19 cellular contexts compared by ENCODE assay signal in the genomic region with DNA sequence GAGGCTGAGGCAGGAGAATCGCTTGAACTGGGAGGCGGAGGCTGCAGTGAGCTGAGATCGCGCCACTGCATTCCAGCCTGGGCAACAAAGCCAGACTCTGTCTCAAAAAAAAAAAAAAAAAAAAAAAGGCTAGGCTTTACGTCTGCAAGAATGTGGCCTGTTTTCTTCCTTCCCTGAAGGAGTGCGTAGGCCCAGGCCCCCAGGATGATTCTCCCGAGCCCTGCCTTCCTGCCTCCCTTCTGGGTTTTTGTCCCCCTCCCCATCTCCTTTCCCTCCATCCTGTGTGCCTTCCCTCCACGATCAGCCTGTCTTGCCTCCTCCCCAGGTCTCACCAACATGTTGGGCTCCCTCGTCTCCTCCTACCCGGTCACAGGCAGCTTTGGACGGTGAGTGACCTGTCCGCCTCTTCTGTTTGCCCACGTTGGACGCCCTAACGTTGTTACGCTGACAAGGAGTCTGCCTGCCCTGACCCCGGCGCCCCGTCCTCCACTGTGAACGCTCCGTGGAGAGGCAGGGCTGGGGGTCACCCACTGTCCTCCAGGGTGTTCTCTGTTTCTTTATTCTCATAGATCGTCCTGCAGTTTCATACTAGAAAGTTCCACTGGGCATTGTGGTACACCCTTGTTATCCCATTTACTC. TPM values are rescaled to one million over a fixed set of nuclear protein-coding genes. Genes with fewer than 3 reads are reported as not detected.
DNase-seq lines count a peak whose midpoint lies in the region; ATAC-seq and TF ChIP-seq lines count a peak whose summit lies in the region.
"Had no signal": no experiment of that assay in that cellular context is flagged by ENCODE, and none has a peak within 500 bp of the region (broad histone marks: within the 10 kb centered on the region; RNA-seq: fewer than 3 reads in every experiment).

No MANE protein-coding gene starts in this region.

- no peak overlapping the region for H2AFZ ChIP-seq in neural progenitor cell (replicated peaks)

- H3F3A ChIP-seq in neural progenitor cell (ENCODE audit: low read depth) = no peaks in the 10 kb centered on the region

- H3K9me3 ChIP-seq in BLaER1 (no peaks in the 10 kb centered on the region), endodermal cell (ENCODE audit: control insufficient read depth, low read length) (no peaks in the 10 kb centered on the region), neural progenitor cell (ENCODE audit: low read depth) (no peaks in the 10 kb centered on the region)
- H3K9me3 ChIP-seq: Peyer's patch, SJCRH30 had no signal

- TF ChIP-seq CTCF in endodermal cell (conservative IDR thresholded peaks at IDR 0.05) (no peak), neural progenitor cell (IDR thresholded peaks at IDR 0.05) (no peak)

- H4K20me1 ChIP-seq in BLaER1 (no peaks in the 10 kb centered on the region), neural progenitor cell (ENCODE audit: low read depth) (no peaks in the 10 kb centered on the region)

- H3K27me3 Mint-ChIP-seq in endodermal cell (ENCODE audit: insufficient read depth) (no peaks in the 10 kb centered on the region), neural progenitor cell (ENCODE audit: insufficient read depth, low read depth) (peaks cover 4% of the 10 kb centered on the region)
- H3K27me3 Mint-ChIP-seq: CD4-positive, CD25-positive, alpha-beta regulatory T cell had no signal

- H3K36me3 ChIP-seq in BLaER1 (no peaks in the 10 kb centered on the region), endodermal cell (ENCODE audit: control insufficient read depth, insufficient read depth, low read length) (peaks cover 47% of the 10 kb centered on the region), neural progenitor cell (no peaks in the 10 kb centered on the region)
- H3K36me3 ChIP-seq: SJCRH30 had no signal

- H3K27ac Mint-ChIP-seq in endodermal cell = peak overlapping the region; percentile 13
- H3K27ac Mint-ChIP-seq in neural progenitor cell = peak overlapping the region; percentile 83
- H3K27ac Mint-ChIP-seq: CD4-positive, CD25-positive, alpha-beta regulatory T cell had no signal

- H3K4me1 ChIP-seq in BLaER1 (peaks cover 11% of the 10 kb centered on the region), endodermal cell (ENCODE audit: control insufficient read depth, insufficient read depth, low read length) (no peaks in the 10 kb centered on the region), neural progenitor cell (no peaks in the 10 kb centered on the region)
- H3K4me1 ChIP-seq: Peyer's patch, SJCRH30 had no signal

- H3K36me3 Mint-ChIP-seq in endodermal cell (ENCODE audit: low read depth) (peaks cover 48% of the 10 kb centered on the region), neural progenitor cell (peaks cover 13% of the 10 kb centered on the region)

- H3K79me2 ChIP-seq in neural progenitor cell (ENCODE audit: low read depth) = no peaks in the 10 kb centered on the region

- H3K4me3 ChIP-seq in BLaER1 = no peak overlapping the region
- H3K4me3 ChIP-seq in endodermal cell (ENCODE audit: low read length) = no peak overlapping the region
- no peak overlapping the region for H3K4me3 ChIP-seq in neural progenitor cell
- H3K4me3 ChIP-seq: Peyer's patch, SJCRH30 had no signal

- WGBS in endodermal cell (ENCODE audit: insufficient coverage in 1 of 2, insufficient read length in 1 of 2), 2 experiments = 94% methylated on average over 19 to 22 of the region's 22 CpGs

- peak overlapping the region; percentile 28; the same call in 1 of the 2 replicates for H3K4me2 ChIP-seq in BLaER1
- no peak overlapping the region for H3K4me2 ChIP-seq in neural progenitor cell

- H3K4me3 Mint-ChIP-seq in endodermal cell (no peak overlapping the region), neural progenitor cell (no peak overlapping the region)
- H3K4me3 Mint-ChIP-seq: CD4-positive, CD25-positive, alpha-beta regulatory T cell had no signal

- ATAC-seq in HG02759 (IDR thresholded peaks at IDR 0.05; ENCODE audit: unreplicated experiment) = no peak

- H3K9ac ChIP-seq in BLaER1 = no peak overlapping the region
- no peak overlapping the region for H3K9ac ChIP-seq in endodermal cell (ENCODE audit: extremely low read depth, low read length, poor library complexity, severe bottlenecking)
- H3K9ac ChIP-seq in neural progenitor cell = no peak overlapping the region

- H3K27ac ChIP-seq in BLaER1 (no peak overlapping the region), endodermal cell (ENCODE audit: low read depth, low read length) (peak overlapping the region; percentile 32), neural progenitor cell (no peak overlapping the region)
- H3K27ac ChIP-seq: Peyer's patch, SJCRH30 had no signal

- DNase-seq in ELF-1 (ENCODE audit: low read depth, low spot score) (peak; percentile 23), endodermal cell (no peak), neural progenitor cell (ENCODE audit: low spot score) (no peak), cerebellum (ENCODE audit: low spot score) (no peak)
- no peak for DNase-seq in effector CD8-positive, alpha-beta T cell (lab: John Stamatoyannopoulos, UW)
- DNase-seq: CD4-positive, CD25-positive, alpha-beta regulatory T cell; DMS79; HCEC 1CT; KG1; NCI-H1092 treated with DMSO at 0.1 percent for 48 hours; NCI-H1436 treated with DMSO at 0.1 percent for 48 hours; NCI-H2029; NCI-H226; NCI-H524; NCI-H82; SJCRH30 had no signal

- H3K4me1 Mint-ChIP-seq in endodermal cell (no peaks in the 10 kb centered on the region), neural progenitor cell (no peaks in the 10 kb centered on the region)
- H3K4me1 Mint-ChIP-seq: CD4-positive, CD25-positive, alpha-beta regulatory T cell had no signal

- H3K27me3 ChIP-seq in BLaER1 (no peaks in the 10 kb centered on the region), endodermal cell (ENCODE audit: control insufficient read depth, insufficient read depth, low read length, poor library complexity, severe bottlenecking) (no peaks in the 10 kb centered on the region), neural progenitor cell (no peaks in the 10 kb centered on the region)
- H3K27me3 ChIP-seq: Peyer's patch, SJCRH30 had no signal

- H3K9me3 Mint-ChIP-seq in endodermal cell = no peaks in the 10 kb centered on the region
- H3K9me3 Mint-ChIP-seq in neural progenitor cell = no peaks in the 10 kb centered on the region
- H3K9me3 Mint-ChIP-seq: CD4-positive, CD25-positive, alpha-beta regulatory T cell had no signal

RNA-seq across cellular contexts. Expression of a gene that starts 15.7 kb away (rescaled TPM):
- total RNA-seq in endodermal cell (100 to 1,000 TPM in 1 of 2 donors, 10 to 100 TPM in 1; 98.8 to 136 TPM), neural progenitor cell (ENCODE audit: low replicate concordance) (19.8 and 23.7 TPM in 2 replicates), cerebellum (31.9 TPM)
- polyA plus RNA-seq in endodermal cell (2013, experiment 1 of 2) = 30.0 TPM
- 28.2 TPM for polyA plus RNA-seq in endodermal cell (2013, experiment 2 of 2)

RNA-seq across cellular contexts. Expression of a gene that starts 24.8 kb away (rescaled TPM):
- total RNA-seq in endodermal cell (10 to 100 TPM; 43.7 to 48.2 TPM), neural progenitor cell (ENCODE audit: low replicate concordance) (7.9 and 24.1 TPM in 2 replicates), cerebellum (10.1 TPM)
- 25.4 TPM for polyA plus RNA-seq in endodermal cell (2013, experiment 1 of 2)
- polyA plus RNA-seq in endodermal cell (2013, experiment 2 of 2) = 25.1 TPM

RNA-seq across cellular contexts. Expression of a gene that starts 24.9 kb away (rescaled TPM):
- 10 to 100 TPM; 40.4 to 42.5 TPM for total RNA-seq in endodermal cell
- 27.5 TPM for polyA plus RNA-seq in endodermal cell (2013, experiment 1 of 2)
- 21.8 TPM for polyA plus RNA-seq in endodermal cell (2013, experiment 2 of 2)
- total RNA-seq in neural progenitor cell (ENCODE audit: low replicate concordance) = 7.2 and 12.4 TPM in 2 replicates
- 10.4 TPM for total RNA-seq in cerebellum
